In the genomic region with DNA sequence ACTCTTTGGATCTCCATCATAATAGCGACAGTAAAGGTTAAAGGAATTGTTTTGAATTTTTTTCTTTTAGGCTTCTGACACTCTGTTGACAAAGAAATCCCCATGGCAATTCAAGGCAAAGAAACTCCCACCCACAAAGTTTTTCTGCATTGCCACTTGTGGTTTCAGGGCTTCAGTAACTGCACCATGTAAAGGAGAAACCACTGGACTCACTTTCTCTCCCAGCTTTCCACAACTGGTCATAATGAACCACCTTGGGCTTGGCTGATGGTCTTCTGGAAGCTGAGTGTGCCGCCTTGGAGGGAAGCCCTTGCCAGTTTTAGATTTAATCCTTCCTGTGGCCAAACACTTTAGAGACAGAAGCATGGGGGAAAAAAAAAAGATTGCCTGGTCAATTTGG, we compare ENCODE assay signal across 1 cellular context.
TF ChIP-seq lines count a peak whose summit lies in the region.

No MANE protein-coding gene starts in this region.

TF ChIP-seq in GM23338, 12 proteins besides CTCF, POLR2A, EP300 and RAD21 (continued from another document):
- TF ChIP-seq, protein P1, sequence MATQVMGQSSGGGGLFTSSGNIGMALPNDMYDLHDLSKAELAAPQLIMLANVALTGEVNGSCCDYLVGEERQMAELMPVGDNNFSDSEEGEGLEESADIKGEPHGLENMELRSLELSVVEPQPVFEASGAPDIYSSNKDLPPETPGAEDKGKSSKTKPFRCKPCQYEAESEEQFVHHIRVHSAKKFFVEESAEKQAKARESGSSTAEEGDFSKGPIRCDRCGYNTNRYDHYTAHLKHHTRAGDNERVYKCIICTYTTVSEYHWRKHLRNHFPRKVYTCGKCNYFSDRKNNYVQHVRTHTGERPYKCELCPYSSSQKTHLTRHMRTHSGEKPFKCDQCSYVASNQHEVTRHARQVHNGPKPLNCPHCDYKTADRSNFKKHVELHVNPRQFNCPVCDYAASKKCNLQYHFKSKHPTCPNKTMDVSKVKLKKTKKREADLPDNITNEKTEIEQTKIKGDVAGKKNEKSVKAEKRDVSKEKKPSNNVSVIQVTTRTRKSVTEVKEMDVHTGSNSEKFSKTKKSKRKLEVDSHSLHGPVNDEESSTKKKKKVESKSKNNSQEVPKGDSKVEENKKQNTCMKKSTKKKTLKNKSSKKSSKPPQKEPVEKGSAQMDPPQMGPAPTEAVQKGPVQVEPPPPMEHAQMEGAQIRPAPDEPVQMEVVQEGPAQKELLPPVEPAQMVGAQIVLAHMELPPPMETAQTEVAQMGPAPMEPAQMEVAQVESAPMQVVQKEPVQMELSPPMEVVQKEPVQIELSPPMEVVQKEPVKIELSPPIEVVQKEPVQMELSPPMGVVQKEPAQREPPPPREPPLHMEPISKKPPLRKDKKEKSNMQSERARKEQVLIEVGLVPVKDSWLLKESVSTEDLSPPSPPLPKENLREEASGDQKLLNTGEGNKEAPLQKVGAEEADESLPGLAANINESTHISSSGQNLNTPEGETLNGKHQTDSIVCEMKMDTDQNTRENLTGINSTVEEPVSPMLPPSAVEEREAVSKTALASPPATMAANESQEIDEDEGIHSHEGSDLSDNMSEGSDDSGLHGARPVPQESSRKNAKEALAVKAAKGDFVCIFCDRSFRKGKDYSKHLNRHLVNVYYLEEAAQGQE (IDR thresholded peaks at IDR 0.05; ENCODE audit: unreplicated experiment) = no peak
- TF ChIP-seq CREB1 (CRISPR knock-in tag; IDR thresholded peaks at IDR 0.05; ENCODE audit: low read depth) (no peak), NANOG (IDR thresholded peaks at IDR 0.05; ENCODE audit: borderline replicate concordance) (no peak), EZH2 (IDR thresholded peaks at IDR 0.05; ENCODE audit: low read depth, unreplicated experiment) (no peak)
- TF ChIP-seq, protein P2, sequence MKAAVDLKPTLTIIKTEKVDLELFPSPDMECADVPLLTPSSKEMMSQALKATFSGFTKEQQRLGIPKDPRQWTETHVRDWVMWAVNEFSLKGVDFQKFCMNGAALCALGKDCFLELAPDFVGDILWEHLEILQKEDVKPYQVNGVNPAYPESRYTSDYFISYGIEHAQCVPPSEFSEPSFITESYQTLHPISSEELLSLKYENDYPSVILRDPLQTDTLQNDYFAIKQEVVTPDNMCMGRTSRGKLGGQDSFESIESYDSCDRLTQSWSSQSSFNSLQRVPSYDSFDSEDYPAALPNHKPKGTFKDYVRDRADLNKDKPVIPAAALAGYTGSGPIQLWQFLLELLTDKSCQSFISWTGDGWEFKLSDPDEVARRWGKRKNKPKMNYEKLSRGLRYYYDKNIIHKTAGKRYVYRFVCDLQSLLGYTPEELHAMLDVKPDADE (IDR thresholded peaks at IDR 0.05) = no peak
TF ChIP-seq in GM23338: peak in this region for 0.
